8 cellular contexts compared by ENCODE assay signal in genomic region chr19:39342647-39343305, GRCh38. TPM values are rescaled to one million over a fixed set of nuclear protein-coding genes. Genes with fewer than 3 reads are reported as not detected.
DNase-seq lines count a peak whose midpoint lies in the region; ATAC-seq and TF ChIP-seq lines count a peak whose summit lies in the region.

No MANE protein-coding gene starts in this region.

- peaks cover 3 to 11% of the 10 kb centered on the region in 2 donors for H3K36me3 Mint-ChIP-seq in activated T-cell treated with anti-CD3 and anti-CD28 coated beads, Interleukin-2, amount 50 U/mL, for 72 hours (ENCODE audit: insufficient read depth in 2 of 2)

- TF ChIP-seq EP300 in sigmoid colon (IDR thresholded peaks at IDR 0.05): no peak

- no peak for TF ChIP-seq CTCF in sigmoid colon (IDR thresholded peaks at IDR 0.05)

- no peaks in the 10 kb centered on the region for H3K27me3 ChIP-seq in sigmoid colon

- no peaks in the 10 kb centered on the region for H3K9me3 ChIP-seq in sigmoid colon

- peaks cover 0 to 8% (median 0%) of the 10 kb centered on the region in 4 donors for H3K36me3 ChIP-seq in sigmoid colon

- no peak for ATAC-seq in activated T-cell treated with anti-CD3 and anti-CD28 coated beads, Interleukin-2, amount 50 U/mL, for 72 hours (replicated peaks in 1 of 2)
- no peak for ATAC-seq in left ventricle myocardium superior
- ATAC-seq in HG02678 (IDR thresholded peaks at IDR 0.05; ENCODE audit: unreplicated experiment): no peak
- ATAC-seq in HG02610 (IDR thresholded peaks at IDR 0.05; ENCODE audit: unreplicated experiment): no peak

- peak overlapping the region; percentile 86 to 96 (median 92) for H3K4me3 ChIP-seq in sigmoid colon

- intact Hi-C loops in left ventricle myocardium superior (cut with micrococcal nuclease) (no loop called here), sigmoid colon (cut with DNase I) (loop anchor here (2.0 to 5.0 kb wide), 5 partner anchors 48 to 190 kb away; partner anchors contain the start of genes EID2B, MED29, PAF1 and PLEKHG2)

- DNase-seq in activated T-cell treated with anti-CD3 and anti-CD28 coated beads, Interleukin-2, amount 50 U/mL, for 1 hour: peak; percentile 36
- no peak for DNase-seq in activated T-cell treated with anti-CD3 and anti-CD28 coated beads for 4 hours
- peak in 1 of 2 donors; percentile 19 for DNase-seq in activated T-cell treated with anti-CD3 and anti-CD28 coated beads, Interleukin-2, amount 50 U/mL, for 72 hours
- DNase-seq in left ventricle myocardium superior: peak; percentile 49
- DNase-seq in sigmoid colon: peak; percentile 73
- DNase-seq in NCI-H526 treated with DMSO at 0.1 percent for 48 hours (lab: John Stamatoyannopoulos, UW): no peak

- H3K4me1 ChIP-seq in sigmoid colon: peaks cover 0 to 58% (median 57%) of the 10 kb centered on the region in 4 donors

- peaks cover 79% of the 10 kb centered on the region for H3K4me1 Mint-ChIP-seq in activated T-cell treated with anti-CD3 and anti-CD28 coated beads, Interleukin-2, amount 50 U/mL, for 72 hours (ENCODE audit: low read depth)

- H3K9me3 Mint-ChIP-seq in activated T-cell treated with anti-CD3 and anti-CD28 coated beads, Interleukin-2, amount 50 U/mL, for 72 hours: no peaks in the 10 kb centered on the region

- peak overlapping the region; percentile 85 to 95 (median 90) for H3K27ac ChIP-seq in sigmoid colon

- H3K4me3 Mint-ChIP-seq in activated T-cell treated with anti-CD3 and anti-CD28 coated beads, Interleukin-2, amount 50 U/mL, for 72 hours: peak overlapping the region; percentile 83 to 88

- H3K27ac Mint-ChIP-seq in activated T-cell treated with anti-CD3 and anti-CD28 coated beads, Interleukin-2, amount 50 U/mL, for 72 hours: peak overlapping the region; percentile 11

- H3K27me3 Mint-ChIP-seq in activated T-cell treated with anti-CD3 and anti-CD28 coated beads, Interleukin-2, amount 50 U/mL, for 72 hours (ENCODE audit: low read depth): no peaks in the 10 kb centered on the region

- TF ChIP-seq POLR2A in sigmoid colon (IDR thresholded peaks at IDR 0.05): no peak

- WGBS in sigmoid colon, 2 donors: 2 to 3% methylated on average over 51 of the region's 51 CpGs

RNA-seq across cellular contexts. Expression of gene SAMD4B, which starts 0.6 kb away (rescaled TPM):
- total RNA-seq in activated T-cell treated with anti-CD3 and anti-CD28 coated beads, Interleukin-2, amount 50 U/mL, for 72 hours: 10 to 100 TPM; 59.6 to 63.6 TPM
- total RNA-seq in left ventricle myocardium superior: 50.7 TPM
- total RNA-seq in sigmoid colon: 10 to 100 TPM; 37.8 to 83.6 (median 65.4) TPM
- 10 to 100 TPM; 28.4 to 79.4 (median 38.4) TPM for polyA plus RNA-seq in sigmoid colon

RNA-seq across cellular contexts. Expression of gene GMFG, which starts 6.9 kb away (rescaled TPM):
- 100 to 1,000 TPM; 351 to 353 TPM for total RNA-seq in activated T-cell treated with anti-CD3 and anti-CD28 coated beads, Interleukin-2, amount 50 U/mL, for 72 hours
- total RNA-seq in left ventricle myocardium superior: 18.5 TPM
- total RNA-seq in sigmoid colon: 10 to 100 TPM in 1 of 4 donors, 1 to 10 TPM in 3; 5.3 to 23.1 (median 8.6) TPM
- polyA plus RNA-seq in sigmoid colon: 10 to 100 TPM; 37.2 to 98.6 (median 56.5) TPM

RNA-seq across cellular contexts. Expression of gene LRFN1, which starts 22.1 kb away (rescaled TPM):
- 1 to 10 TPM; 4.5 to 6.7 TPM for total RNA-seq in activated T-cell treated with anti-CD3 and anti-CD28 coated beads, Interleukin-2, amount 50 U/mL, for 72 hours
- total RNA-seq in left ventricle myocardium superior (0.35 TPM), sigmoid colon (1 to 10 TPM in 3 of 4 donors, under 1 TPM in 1; 0.82 to 1.8 (median 1.2) TPM)
- 1 to 10 TPM in 1 of 3 donors, under 1 TPM in 2; under 0.01 to 1.0 (median 0.23) TPM for polyA plus RNA-seq in sigmoid colon

RNA-seq across cellular contexts. Expression of gene IFNL1, which starts 46.6 kb away (rescaled TPM):
- 1 to 10 TPM in 1 of 2 donors, under 1 TPM in 1; 0.29 to 1.7 TPM for total RNA-seq in activated T-cell treated with anti-CD3 and anti-CD28 coated beads, Interleukin-2, amount 50 U/mL, for 72 hours
- total RNA-seq in left ventricle myocardium superior (not detected), sigmoid colon (not detected)
- under 1 TPM in 1 of 3 donors, not detected in 2; 0.09 TPM for polyA plus RNA-seq in sigmoid colon

RNA-seq across cellular contexts. Expression of gene PAF1, which starts 48.1 kb away (rescaled TPM):
- total RNA-seq in activated T-cell treated with anti-CD3 and anti-CD28 coated beads, Interleukin-2, amount 50 U/mL, for 72 hours: 10 to 100 TPM; 52.0 TPM
- total RNA-seq in left ventricle myocardium superior: 34.8 TPM
- total RNA-seq in sigmoid colon: 10 to 100 TPM; 37.5 to 51.8 (median 43.5) TPM
- polyA plus RNA-seq in sigmoid colon: 10 to 100 TPM; 28.2 to 40.5 (median 37.2) TPM

Comparison
In these comparisons a context has a peak if more than half of its experiments do, and no peak if none do; other contexts are left out.
1. DNase-seq: peak in activated T-cell treated with anti-CD3 and anti-CD28 coated beads, Interleukin-2, amount 50 U/mL, for 1 hour (single experiment), left ventricle myocardium superior (single experiment) and sigmoid colon (single experiment); none in activated T-cell treated with anti-CD3 and anti-CD28 coated beads for 4 hours (single experiment) and NCI-H526 treated with DMSO at 0.1 percent for 48 hours (single experiment).
2. RNA of gene GMFG, which starts 6.9 kb away (total RNA-seq): 351 to 353 TPM in activated T-cell treated with anti-CD3 and anti-CD28 coated beads, Interleukin-2, amount 50 U/mL, for 72 hours; 18.5 TPM in left ventricle myocardium superior (single experiment) and 5.3 to 23.1 TPM in sigmoid colon; every median in the first group is over 10 times any median in the second.